38 cellular contexts compared by ENCODE assay signal in the genomic region with DNA sequence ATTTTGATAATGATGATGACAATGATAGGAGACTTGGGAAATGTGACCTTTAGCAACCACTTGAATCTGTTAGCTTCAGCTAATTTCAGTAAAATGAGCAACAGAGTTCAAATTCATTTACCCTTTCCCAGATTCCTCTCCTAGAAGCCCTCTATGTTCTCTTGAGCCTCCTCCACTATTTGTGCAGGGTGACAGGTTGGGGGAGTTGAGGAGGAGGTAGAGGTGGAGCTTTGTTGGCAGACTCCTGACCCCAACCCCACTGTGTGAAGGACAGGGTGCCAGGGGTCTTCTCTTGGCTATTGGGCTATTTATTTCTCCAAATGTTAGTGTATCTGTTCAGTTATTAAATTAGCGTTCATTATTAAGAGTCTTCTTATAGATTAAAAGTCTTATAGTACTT.
"Had no signal": no experiment of that assay in that cellular context is flagged by ENCODE, and none has a peak within 500 bp of the region (broad histone marks: within the 10 kb centered on the region; RNA-seq: fewer than 3 reads in every experiment).

No MANE protein-coding gene starts in this region.

- H3K4me3 Mint-ChIP-seq: activated naive CD4-positive, alpha-beta T cell treated with anti-CD3 and anti-CD28 coated beads for 36 hours; activated naive CD4-positive, alpha-beta T cell treated with anti-CD3 and anti-CD28 coated beads, Interleukin-2, amount 10 ng/mL, durations not matched to agents 7 days and 5 days; activated naive CD4-positive, alpha-beta T cell treated with anti-CD3 and anti-CD28 coated beads, Interleukin-2, amount 50 U/mL, for 24 hours; activated naive CD8-positive, alpha-beta T cell; activated naive CD8-positive, alpha-beta T cell treated with anti-CD3 and anti-CD28 coated beads for 36 hours; activated naive CD8-positive, alpha-beta T cell treated with anti-CD3 and anti-CD28 coated beads, Interleukin-2, amount 10 ng/mL, durations not matched to agents 7 days and 5 days; activated naive CD8-positive, alpha-beta T cell treated with anti-CD3 and anti-CD28 coated beads, Interleukin-2, amount 50 U/mL, for 24 hours; activated T-cell treated with anti-CD3 and anti-CD28 coated beads, Interleukin-2, amount 50 U/mL, for 24 hours; activated T-cell treated with anti-CD3 and anti-CD28 coated beads, Interleukin-2, amount 50 U/mL, for 4 hours; activated T-cell treated with anti-CD3 and anti-CD28 coated beads, Interleukin-2, amount 50 U/mL, for 72 hours; activated T-helper 1 cell treated with anti-CD3 and anti-CD28 coated beads, Interleukin-12 subunit alpha, Interleukin-12 subunit beta, Interleukin-2, Interleukin-4 antibody, amounts not matched to agents 30 ng/mL and 10 ng/mL and 1 ng/mL, durations not matched to agents 14 hours and 24 hours and 36 hours; brain; central memory CD8-positive, alpha-beta T cell had no signal

- H3K9me3 Mint-ChIP-seq: activated naive CD4-positive, alpha-beta T cell treated with anti-CD3 and anti-CD28 coated beads for 36 hours; activated naive CD4-positive, alpha-beta T cell treated with anti-CD3 and anti-CD28 coated beads, Interleukin-2, amount 10 ng/mL, durations not matched to agents 7 days and 5 days; activated naive CD4-positive, alpha-beta T cell treated with anti-CD3 and anti-CD28 coated beads, Interleukin-2, amount 50 U/mL, for 24 hours; activated naive CD8-positive, alpha-beta T cell treated with anti-CD3 and anti-CD28 coated beads for 36 hours; activated naive CD8-positive, alpha-beta T cell treated with anti-CD3 and anti-CD28 coated beads, Interleukin-2, amount 10 ng/mL, durations not matched to agents 7 days and 5 days; activated naive CD8-positive, alpha-beta T cell treated with anti-CD3 and anti-CD28 coated beads, Interleukin-2, amount 50 U/mL, for 24 hours; activated T-cell treated with anti-CD3 and anti-CD28 coated beads, Interleukin-2, amount 50 U/mL, for 4 hours; activated T-helper 1 cell treated with anti-CD3 and anti-CD28 coated beads, Interleukin-12 subunit alpha, Interleukin-12 subunit beta, Interleukin-2, Interleukin-4 antibody, amounts not matched to agents 30 ng/mL and 10 ng/mL and 1 ng/mL, durations not matched to agents 14 hours and 24 hours and 36 hours; activated T-helper 2 cell treated with anti-CD3 and anti-CD28 coated beads, Interferon-gamma antibody, Interleukin-2, Interleukin-4, amounts not matched to agents 10 μg/mL and 5 μg/mL and 100 μg/mL, durations not matched to agents 14 hours and 24 hours and 36 hours; brain had no signal

- H3K4me1 Mint-ChIP-seq: activated naive CD4-positive, alpha-beta T cell treated with anti-CD3 and anti-CD28 coated beads, Interleukin-2, amount 10 ng/mL, durations not matched to agents 7 days and 5 days; activated naive CD4-positive, alpha-beta T cell treated with anti-CD3 and anti-CD28 coated beads, Interleukin-2, amount 50 U/mL, for 24 hours; activated naive CD8-positive, alpha-beta T cell treated with anti-CD3 and anti-CD28 coated beads for 36 hours; activated naive CD8-positive, alpha-beta T cell treated with anti-CD3 and anti-CD28 coated beads, Interleukin-2, amount 10 ng/mL, durations not matched to agents 7 days and 5 days; activated naive CD8-positive, alpha-beta T cell treated with anti-CD3 and anti-CD28 coated beads, Interleukin-2, amount 50 U/mL, for 24 hours; central memory CD8-positive, alpha-beta T cell had no signal

- FAIRE-seq: astrocyte, bronchial epithelial cell had no signal

- H3K36me3 Mint-ChIP-seq: activated naive CD4-positive, alpha-beta T cell treated with anti-CD3 and anti-CD28 coated beads, Interleukin-2, amount 10 ng/mL, durations not matched to agents 7 days and 5 days; activated naive CD4-positive, alpha-beta T cell treated with anti-CD3 and anti-CD28 coated beads, Interleukin-2, amount 50 U/mL, for 24 hours; activated naive CD4-positive, alpha-beta T cell treated with anti-CD3 and anti-CD28 coated beads, Interleukin-2, amount 50 U/mL, for 72 hours; activated naive CD8-positive, alpha-beta T cell; activated naive CD8-positive, alpha-beta T cell treated with anti-CD3 and anti-CD28 coated beads for 36 hours; activated naive CD8-positive, alpha-beta T cell treated with anti-CD3 and anti-CD28 coated beads, Interleukin-2, amount 10 ng/mL, durations not matched to agents 7 days and 5 days had no signal

- H3K27ac Mint-ChIP-seq: activated naive CD4-positive, alpha-beta T cell treated with anti-CD3 and anti-CD28 coated beads for 36 hours; activated naive CD4-positive, alpha-beta T cell treated with anti-CD3 and anti-CD28 coated beads, Interleukin-2, amount 10 ng/mL, durations not matched to agents 7 days and 5 days; activated naive CD4-positive, alpha-beta T cell treated with anti-CD3 and anti-CD28 coated beads, Interleukin-2, amount 50 U/mL, for 24 hours; activated naive CD4-positive, alpha-beta T cell treated with anti-CD3 and anti-CD28 coated beads, Interleukin-2, amount 50 U/mL, for 72 hours; activated naive CD8-positive, alpha-beta T cell; activated naive CD8-positive, alpha-beta T cell treated with anti-CD3 and anti-CD28 coated beads for 36 hours; activated naive CD8-positive, alpha-beta T cell treated with anti-CD3 and anti-CD28 coated beads, Interleukin-2, amount 10 ng/mL, durations not matched to agents 7 days and 5 days; activated naive CD8-positive, alpha-beta T cell treated with anti-CD3 and anti-CD28 coated beads, Interleukin-2, amount 50 U/mL, for 24 hours; activated T-cell treated with anti-CD3 and anti-CD28 coated beads, Interleukin-2, amount 50 U/mL, for 24 hours; activated T-cell treated with anti-CD3 and anti-CD28 coated beads, Interleukin-2, amount 50 U/mL, for 72 hours; activated T-helper 1 cell treated with anti-CD3 and anti-CD28 coated beads, Interleukin-12 subunit alpha, Interleukin-12 subunit beta, Interleukin-2, Interleukin-4 antibody, amounts not matched to agents 30 ng/mL and 10 ng/mL and 1 ng/mL, durations not matched to agents 14 hours and 24 hours and 36 hours; activated T-helper 2 cell treated with anti-CD3 and anti-CD28 coated beads, Interferon-gamma antibody, Interleukin-2, Interleukin-4, amounts not matched to agents 10 μg/mL and 5 μg/mL and 100 μg/mL, durations not matched to agents 14 hours and 24 hours and 36 hours; brain had no signal

- ATAC-seq: activated naive CD4-positive, alpha-beta T cell treated with anti-CD3 and anti-CD28 coated beads, Interleukin-2, amount 50 U/mL, for 72 hours; activated naive CD8-positive, alpha-beta T cell treated with anti-CD3 and anti-CD28 coated beads, Interleukin-2, amount 50 U/mL, for 24 hours; activated T-cell treated with anti-CD3 and anti-CD28 coated beads, Interleukin-2, amount 50 U/mL, for 4 hours; activated T-cell treated with anti-CD3 and anti-CD28 coated beads, Interleukin-2, amount 50 U/mL, for 72 hours; body of pancreas had no signal

- H3K27ac ChIP-seq: adrenal gland, ascending aorta, body of pancreas, brain microvascular endothelial cell, breast epithelium, cardiac muscle cell had no signal

- H3K27me3 Mint-ChIP-seq: activated naive CD4-positive, alpha-beta T cell treated with anti-CD3 and anti-CD28 coated beads, Interleukin-2, amount 10 ng/mL, durations not matched to agents 7 days and 5 days; activated naive CD4-positive, alpha-beta T cell treated with anti-CD3 and anti-CD28 coated beads, Interleukin-2, amount 50 U/mL, for 24 hours; activated naive CD8-positive, alpha-beta T cell; activated naive CD8-positive, alpha-beta T cell treated with anti-CD3 and anti-CD28 coated beads for 36 hours; activated naive CD8-positive, alpha-beta T cell treated with anti-CD3 and anti-CD28 coated beads, Interleukin-2, amount 10 ng/mL, durations not matched to agents 7 days and 5 days; activated naive CD8-positive, alpha-beta T cell treated with anti-CD3 and anti-CD28 coated beads, Interleukin-2, amount 50 U/mL, for 24 hours; activated T-cell treated with anti-CD3 and anti-CD28 coated beads, Interleukin-2, amount 50 U/mL, for 24 hours; brain; central memory CD8-positive, alpha-beta T cell had no signal

- DNase-seq: activated effector memory CD4-positive, alpha-beta T cell treated with anti-CD3 and anti-CD28 coated beads, Interleukin-2, amount 50 U/mL, for 16 hours; activated effector memory CD4-positive, alpha-beta T cell treated with Interleukin-2 at 50 U/mL for 16 hours; activated gamma-delta T cell; activated gamma-delta T cell treated with Interleukin-2 at 50 U/mL for 16 hours; activated naive CD4-positive, alpha-beta T cell; activated naive CD4-positive, alpha-beta T cell treated with anti-CD3 and anti-CD28 coated beads for 36 hours; activated naive CD4-positive, alpha-beta T cell treated with anti-CD3 and anti-CD28 coated beads, Interleukin-2, amount 10 ng/mL, durations not matched to agents 7 days and 5 days; activated naive CD4-positive, alpha-beta T cell treated with anti-CD3 and anti-CD28 coated beads, Interleukin-2, amount 50 U/mL, for 16 hours; activated naive CD4-positive, alpha-beta T cell treated with Interleukin-2 at 50 U/mL for 16 hours; activated naive CD8-positive, alpha-beta T cell treated with anti-CD3 and anti-CD28 coated beads for 36 hours; activated naive CD8-positive, alpha-beta T cell treated with anti-CD3 and anti-CD28 coated beads, Interleukin-2, amount 10 ng/mL, durations not matched to agents 7 days and 5 days; activated naive CD8-positive, alpha-beta T cell treated with anti-CD3 and anti-CD28 coated beads, Interleukin-2, amount 50 U/mL, for 24 hours; activated T-cell treated with anti-CD3 and anti-CD28 coated beads for 4 hours; activated T-cell treated with anti-CD3 and anti-CD28 coated beads, Interleukin-2, amount 50 U/mL, for 1 hour; activated T-cell treated with anti-CD3 and anti-CD28 coated beads, Interleukin-2, amount 50 U/mL, for 24 hours; activated T-cell treated with anti-CD3 and anti-CD28 coated beads, Interleukin-2, amount 50 U/mL, for 4 hours; activated T-cell treated with anti-CD3 and anti-CD28 coated beads, Interleukin-2, amount 50 U/mL, for 48 hours; activated T-cell treated with anti-CD3 and anti-CD28 coated beads, Interleukin-2, amount 50 U/mL, for 72 hours; adrenal gland; amniotic stem cell; amygdala; aorta; body of pancreas; brain microvascular endothelial cell; central memory CD4-positive, alpha-beta T cell; cerebellar nuclear complex had no signal
